ENCODE assay signal across 1 cellular context in genomic region chr6:30626484-30627366, GRCh38.
TF ChIP-seq lines count a peak whose summit lies in the region.

Gene ATAT1 (plus strand): TSS chr6:30626874.

TF ChIP-seq in HCT116, 20 proteins besides CTCF, POLR2A, EP300 and RAD21 (continued from another document):
- TF ChIP-seq REST (IDR thresholded peaks at IDR 0.05; ENCODE audit: low read depth), result no peak
